In the genomic region with DNA sequence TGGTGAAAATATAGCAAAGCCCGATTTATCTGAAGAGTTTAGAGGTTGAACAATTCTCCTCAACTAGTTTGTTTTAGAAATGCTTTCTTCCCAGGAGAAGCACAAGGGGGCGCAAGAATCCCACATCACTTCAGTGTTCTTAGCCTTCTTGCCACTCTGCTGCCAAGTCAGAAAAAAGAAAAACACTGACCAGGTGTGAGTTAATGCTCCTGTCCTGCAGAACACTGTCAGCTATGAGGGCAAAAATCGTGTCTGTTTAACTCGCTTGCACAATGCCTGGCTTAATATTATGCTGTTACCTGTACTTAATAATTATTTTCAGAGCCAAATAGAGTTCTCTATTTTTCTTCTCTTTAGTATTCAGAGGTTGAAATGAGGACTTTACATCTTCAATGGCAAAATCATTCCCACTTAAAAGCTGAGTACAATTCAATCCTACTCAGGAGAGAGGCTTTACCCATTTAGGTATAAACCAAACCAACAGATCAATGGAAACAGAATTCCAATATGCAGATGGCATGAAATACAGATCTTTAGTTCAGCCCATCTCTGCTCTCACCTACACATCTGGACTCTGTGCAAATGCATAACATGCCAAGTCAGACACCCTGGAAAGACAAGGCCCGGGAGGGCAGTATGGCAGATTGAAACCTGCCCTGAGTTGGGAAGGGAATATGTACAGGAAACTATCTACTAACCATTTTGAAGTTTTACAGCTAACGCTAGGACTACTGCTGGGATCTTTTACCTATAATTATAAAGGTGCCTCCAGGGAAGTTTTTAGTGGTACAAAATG, we compare ENCODE assay signal across 1 cellular context.
TF ChIP-seq lines count a peak whose summit lies in the region.

No MANE protein-coding gene starts in this region.

TF ChIP-seq in HepG2, 621 proteins besides CTCF, POLR2A, EP300 and RAD21 (continued from another document and continues in another):
- TF ChIP-seq, protein P1, sequence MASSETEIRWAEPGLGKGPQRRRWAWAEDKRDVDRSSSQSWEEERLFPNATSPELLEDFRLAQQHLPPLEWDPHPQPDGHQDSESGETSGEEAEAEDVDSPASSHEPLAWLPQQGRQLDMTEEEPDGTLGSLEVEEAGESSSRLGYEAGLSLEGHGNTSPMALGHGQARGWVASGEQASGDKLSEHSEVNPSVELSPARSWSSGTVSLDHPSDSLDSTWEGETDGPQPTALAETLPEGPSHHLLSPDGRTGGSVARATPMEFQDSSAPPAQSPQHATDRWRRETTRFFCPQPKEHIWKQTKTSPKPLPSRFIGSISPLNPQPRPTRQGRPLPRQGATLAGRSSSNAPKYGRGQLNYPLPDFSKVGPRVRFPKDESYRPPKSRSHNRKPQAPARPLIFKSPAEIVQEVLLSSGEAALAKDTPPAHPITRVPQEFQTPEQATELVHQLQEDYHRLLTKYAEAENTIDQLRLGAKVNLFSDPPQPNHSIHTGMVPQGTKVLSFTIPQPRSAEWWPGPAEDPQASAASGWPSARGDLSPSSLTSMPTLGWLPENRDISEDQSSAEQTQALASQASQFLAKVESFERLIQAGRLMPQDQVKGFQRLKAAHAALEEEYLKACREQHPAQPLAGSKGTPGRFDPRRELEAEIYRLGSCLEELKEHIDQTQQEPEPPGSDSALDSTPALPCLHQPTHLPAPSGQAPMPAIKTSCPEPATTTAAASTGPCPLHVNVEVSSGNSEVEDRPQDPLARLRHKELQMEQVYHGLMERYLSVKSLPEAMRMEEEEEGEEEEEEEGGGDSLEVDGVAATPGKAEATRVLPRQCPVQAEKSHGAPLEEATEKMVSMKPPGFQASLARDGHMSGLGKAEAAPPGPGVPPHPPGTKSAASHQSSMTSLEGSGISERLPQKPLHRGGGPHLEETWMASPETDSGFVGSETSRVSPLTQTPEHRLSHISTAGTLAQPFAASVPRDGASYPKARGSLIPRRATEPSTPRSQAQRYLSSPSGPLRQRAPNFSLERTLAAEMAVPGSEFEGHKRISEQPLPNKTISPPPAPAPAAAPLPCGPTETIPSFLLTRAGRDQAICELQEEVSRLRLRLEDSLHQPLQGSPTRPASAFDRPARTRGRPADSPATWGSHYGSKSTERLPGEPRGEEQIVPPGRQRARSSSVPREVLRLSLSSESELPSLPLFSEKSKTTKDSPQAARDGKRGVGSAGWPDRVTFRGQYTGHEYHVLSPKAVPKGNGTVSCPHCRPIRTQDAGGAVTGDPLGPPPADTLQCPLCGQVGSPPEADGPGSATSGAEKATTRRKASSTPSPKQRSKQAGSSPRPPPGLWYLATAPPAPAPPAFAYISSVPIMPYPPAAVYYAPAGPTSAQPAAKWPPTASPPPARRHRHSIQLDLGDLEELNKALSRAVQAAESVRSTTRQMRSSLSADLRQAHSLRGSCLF (CRISPR knock-in tag; IDR thresholded peaks at IDR 0.05; ENCODE audit: borderline replicate concordance) = no peak
- TF ChIP-seq RXRB (CRISPR knock-in tag; IDR thresholded peaks at IDR 0.05; ENCODE audit: borderline replicate concordance) (peak; percentile 23; the same call in 1 of the 2 replicates), ZSCAN9 (CRISPR knock-in tag; IDR thresholded peaks at IDR 0.05; ENCODE audit: borderline replicate concordance) (0 out of 2 replicates have a peak, but pooled peaks have one; percentile 56), POLR2AphosphoS2 (IDR thresholded peaks at IDR 0.05; ENCODE audit: low read depth, low read length) (no peak), ETV5 (CRISPR knock-in tag; IDR thresholded peaks at IDR 0.05; ENCODE audit: borderline replicate concordance) (peak; percentile 41; the same call in 1 of the 2 replicates), TSC22D2 (CRISPR knock-in tag; IDR thresholded peaks at IDR 0.05; ENCODE audit: borderline replicate concordance) (peak; percentile 63; the same call in 1 of the 2 replicates), FOXK1 (CRISPR knock-in tag; IDR thresholded peaks at IDR 0.05; ENCODE audit: borderline replicate concordance, low read depth) (0 out of 2 replicates have a peak, but pooled peaks have one; percentile 29), SMC3 (IDR thresholded peaks at IDR 0.05; ENCODE audit: low read length) (peak; percentile 100), ZNF331 (CRISPR knock-in tag; IDR thresholded peaks at IDR 0.05) (peak; percentile 55; the same call in 1 of the 2 replicates), SMAD3 (CRISPR knock-in tag; IDR thresholded peaks at IDR 0.05) (peak; percentile 69; the same call in 1 of the 2 replicates), ZBTB38 (CRISPR knock-in tag; IDR thresholded peaks at IDR 0.05) (no peak), KLF16 (CRISPR knock-in tag; IDR thresholded peaks at IDR 0.05) (peak in 1 of 2 experiments; percentile 62; a peak in 1 of 4 replicates), ZNF230 (CRISPR knock-in tag; IDR thresholded peaks at IDR 0.05) (0 out of 2 replicates have a peak, but pooled peaks have one; percentile 34), STAG1 (CRISPR knock-in tag; IDR thresholded peaks at IDR 0.05) (peak; percentile 97), ZNF737 (CRISPR knock-in tag; IDR thresholded peaks at IDR 0.05; ENCODE audit: borderline replicate concordance) (no peak), SOX5 (CRISPR knock-in tag; IDR thresholded peaks at IDR 0.05; ENCODE audit: borderline replicate concordance) (peak; percentile 44; the same call in 1 of the 2 replicates), ZNF720 (CRISPR knock-in tag; IDR thresholded peaks at IDR 0.05) (no peak), ZMYM4 (CRISPR knock-in tag; IDR thresholded peaks at IDR 0.05) (no peak), ZNF432 (CRISPR knock-in tag; IDR thresholded peaks at IDR 0.05; ENCODE audit: borderline replicate concordance) (no peak), GATAD2A (CRISPR knock-in tag; IDR thresholded peaks at IDR 0.05) (peak; percentile 55), BRCA1 (CRISPR knock-in tag; IDR thresholded peaks at IDR 0.05) (0 out of 2 replicates have a peak, but pooled peaks have one; percentile 48), ZNF768 (CRISPR knock-in tag; IDR thresholded peaks at IDR 0.05) (no peak), CEBPG (CRISPR knock-in tag; IDR thresholded peaks at IDR 0.05) (0 out of 2 replicates have a peak, but pooled peaks have one; percentile 3), ZNF567 (CRISPR knock-in tag; IDR thresholded peaks at IDR 0.05; ENCODE audit: borderline replicate concordance) (no peak), KAT8 (CRISPR knock-in tag; IDR thresholded peaks at IDR 0.05) (peak; percentile 35; the same call in 1 of the 2 replicates), ZNF556 (CRISPR knock-in tag; IDR thresholded peaks at IDR 0.05; ENCODE audit: borderline replicate concordance) (peak; percentile 71; the same call in 1 of the 2 replicates), ZNF253 (CRISPR knock-in tag; IDR thresholded peaks at IDR 0.05; ENCODE audit: borderline replicate concordance) (no peak), ZFP36L1 (CRISPR knock-in tag; IDR thresholded peaks at IDR 0.05) (0 out of 2 replicates have a peak, but pooled peaks have one; percentile 57)
- TF ChIP-seq, protein P2, sequence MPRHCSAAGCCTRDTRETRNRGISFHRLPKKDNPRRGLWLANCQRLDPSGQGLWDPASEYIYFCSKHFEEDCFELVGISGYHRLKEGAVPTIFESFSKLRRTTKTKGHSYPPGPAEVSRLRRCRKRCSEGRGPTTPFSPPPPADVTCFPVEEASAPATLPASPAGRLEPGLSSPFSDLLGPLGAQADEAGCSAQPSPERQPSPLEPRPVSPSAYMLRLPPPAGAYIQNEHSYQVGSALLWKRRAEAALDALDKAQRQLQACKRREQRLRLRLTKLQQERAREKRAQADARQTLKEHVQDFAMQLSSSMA (CRISPR knock-in tag; IDR thresholded peaks at IDR 0.05) = no peak
- TF ChIP-seq, protein P3, sequence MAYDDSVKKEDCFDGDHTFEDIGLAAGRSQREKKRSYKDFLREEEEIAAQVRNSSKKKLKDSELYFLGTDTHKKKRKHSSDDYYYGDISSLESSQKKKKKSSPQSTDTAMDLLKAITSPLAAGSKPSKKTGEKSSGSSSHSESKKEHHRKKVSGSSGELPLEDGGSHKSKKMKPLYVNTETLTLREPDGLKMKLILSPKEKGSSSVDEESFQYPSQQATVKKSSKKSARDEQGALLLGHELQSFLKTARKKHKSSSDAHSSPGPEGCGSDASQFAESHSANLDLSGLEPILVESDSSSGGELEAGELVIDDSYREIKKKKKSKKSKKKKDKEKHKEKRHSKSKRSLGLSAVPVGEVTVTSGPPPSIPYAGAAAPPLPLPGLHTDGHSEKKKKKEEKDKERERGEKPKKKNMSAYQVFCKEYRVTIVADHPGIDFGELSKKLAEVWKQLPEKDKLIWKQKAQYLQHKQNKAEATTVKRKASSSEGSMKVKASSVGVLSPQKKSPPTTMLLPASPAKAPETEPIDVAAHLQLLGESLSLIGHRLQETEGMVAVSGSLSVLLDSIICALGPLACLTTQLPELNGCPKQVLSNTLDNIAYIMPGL (CRISPR knock-in tag; IDR thresholded peaks at IDR 0.05; ENCODE audit: borderline replicate concordance in 1 of 2, low read depth in 1 of 2) = peak; percentile 55 to 81; a peak in 2 of 4 replicates
- TF ChIP-seq, protein P4, sequence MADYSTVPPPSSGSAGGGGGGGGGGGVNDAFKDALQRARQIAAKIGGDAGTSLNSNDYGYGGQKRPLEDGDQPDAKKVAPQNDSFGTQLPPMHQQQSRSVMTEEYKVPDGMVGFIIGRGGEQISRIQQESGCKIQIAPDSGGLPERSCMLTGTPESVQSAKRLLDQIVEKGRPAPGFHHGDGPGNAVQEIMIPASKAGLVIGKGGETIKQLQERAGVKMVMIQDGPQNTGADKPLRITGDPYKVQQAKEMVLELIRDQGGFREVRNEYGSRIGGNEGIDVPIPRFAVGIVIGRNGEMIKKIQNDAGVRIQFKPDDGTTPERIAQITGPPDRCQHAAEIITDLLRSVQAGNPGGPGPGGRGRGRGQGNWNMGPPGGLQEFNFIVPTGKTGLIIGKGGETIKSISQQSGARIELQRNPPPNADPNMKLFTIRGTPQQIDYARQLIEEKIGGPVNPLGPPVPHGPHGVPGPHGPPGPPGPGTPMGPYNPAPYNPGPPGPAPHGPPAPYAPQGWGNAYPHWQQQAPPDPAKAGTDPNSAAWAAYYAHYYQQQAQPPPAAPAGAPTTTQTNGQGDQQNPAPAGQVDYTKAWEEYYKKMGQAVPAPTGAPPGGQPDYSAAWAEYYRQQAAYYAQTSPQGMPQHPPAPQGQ (CRISPR knock-in tag; IDR thresholded peaks at IDR 0.05; ENCODE audit: borderline replicate concordance) = no peak
- TF ChIP-seq, protein P5, sequence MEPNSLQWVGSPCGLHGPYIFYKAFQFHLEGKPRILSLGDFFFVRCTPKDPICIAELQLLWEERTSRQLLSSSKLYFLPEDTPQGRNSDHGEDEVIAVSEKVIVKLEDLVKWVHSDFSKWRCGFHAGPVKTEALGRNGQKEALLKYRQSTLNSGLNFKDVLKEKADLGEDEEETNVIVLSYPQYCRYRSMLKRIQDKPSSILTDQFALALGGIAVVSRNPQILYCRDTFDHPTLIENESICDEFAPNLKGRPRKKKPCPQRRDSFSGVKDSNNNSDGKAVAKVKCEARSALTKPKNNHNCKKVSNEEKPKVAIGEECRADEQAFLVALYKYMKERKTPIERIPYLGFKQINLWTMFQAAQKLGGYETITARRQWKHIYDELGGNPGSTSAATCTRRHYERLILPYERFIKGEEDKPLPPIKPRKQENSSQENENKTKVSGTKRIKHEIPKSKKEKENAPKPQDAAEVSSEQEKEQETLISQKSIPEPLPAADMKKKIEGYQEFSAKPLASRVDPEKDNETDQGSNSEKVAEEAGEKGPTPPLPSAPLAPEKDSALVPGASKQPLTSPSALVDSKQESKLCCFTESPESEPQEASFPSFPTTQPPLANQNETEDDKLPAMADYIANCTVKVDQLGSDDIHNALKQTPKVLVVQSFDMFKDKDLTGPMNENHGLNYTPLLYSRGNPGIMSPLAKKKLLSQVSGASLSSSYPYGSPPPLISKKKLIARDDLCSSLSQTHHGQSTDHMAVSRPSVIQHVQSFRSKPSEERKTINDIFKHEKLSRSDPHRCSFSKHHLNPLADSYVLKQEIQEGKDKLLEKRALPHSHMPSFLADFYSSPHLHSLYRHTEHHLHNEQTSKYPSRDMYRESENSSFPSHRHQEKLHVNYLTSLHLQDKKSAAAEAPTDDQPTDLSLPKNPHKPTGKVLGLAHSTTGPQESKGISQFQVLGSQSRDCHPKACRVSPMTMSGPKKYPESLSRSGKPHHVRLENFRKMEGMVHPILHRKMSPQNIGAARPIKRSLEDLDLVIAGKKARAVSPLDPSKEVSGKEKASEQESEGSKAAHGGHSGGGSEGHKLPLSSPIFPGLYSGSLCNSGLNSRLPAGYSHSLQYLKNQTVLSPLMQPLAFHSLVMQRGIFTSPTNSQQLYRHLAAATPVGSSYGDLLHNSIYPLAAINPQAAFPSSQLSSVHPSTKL (CRISPR knock-in tag; IDR thresholded peaks at IDR 0.05) = peak; percentile 41; the same call in 1 of the 2 replicates
- TF ChIP-seq, protein P6, sequence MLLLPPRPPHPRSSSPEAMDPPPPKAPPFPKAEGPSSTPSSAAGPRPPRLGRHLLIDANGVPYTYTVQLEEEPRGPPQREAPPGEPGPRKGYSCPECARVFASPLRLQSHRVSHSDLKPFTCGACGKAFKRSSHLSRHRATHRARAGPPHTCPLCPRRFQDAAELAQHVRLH (CRISPR knock-in tag; IDR thresholded peaks at IDR 0.05; ENCODE audit: borderline replicate concordance, low read depth) = 0 out of 2 replicates have a peak, but pooled peaks have one; percentile 45
- TF ChIP-seq, protein P7, sequence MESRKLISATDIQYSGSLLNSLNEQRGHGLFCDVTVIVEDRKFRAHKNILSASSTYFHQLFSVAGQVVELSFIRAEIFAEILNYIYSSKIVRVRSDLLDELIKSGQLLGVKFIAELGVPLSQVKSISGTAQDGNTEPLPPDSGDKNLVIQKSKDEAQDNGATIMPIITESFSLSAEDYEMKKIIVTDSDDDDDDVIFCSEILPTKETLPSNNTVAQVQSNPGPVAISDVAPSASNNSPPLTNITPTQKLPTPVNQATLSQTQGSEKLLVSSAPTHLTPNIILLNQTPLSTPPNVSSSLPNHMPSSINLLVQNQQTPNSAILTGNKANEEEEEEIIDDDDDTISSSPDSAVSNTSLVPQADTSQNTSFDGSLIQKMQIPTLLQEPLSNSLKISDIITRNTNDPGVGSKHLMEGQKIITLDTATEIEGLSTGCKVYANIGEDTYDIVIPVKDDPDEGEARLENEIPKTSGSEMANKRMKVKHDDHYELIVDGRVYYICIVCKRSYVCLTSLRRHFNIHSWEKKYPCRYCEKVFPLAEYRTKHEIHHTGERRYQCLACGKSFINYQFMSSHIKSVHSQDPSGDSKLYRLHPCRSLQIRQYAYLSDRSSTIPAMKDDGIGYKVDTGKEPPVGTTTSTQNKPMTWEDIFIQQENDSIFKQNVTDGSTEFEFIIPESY (CRISPR knock-in tag; IDR thresholded peaks at IDR 0.05) = peak; percentile 27; the same call in 1 of the 2 replicates
- TF ChIP-seq, protein P8, sequence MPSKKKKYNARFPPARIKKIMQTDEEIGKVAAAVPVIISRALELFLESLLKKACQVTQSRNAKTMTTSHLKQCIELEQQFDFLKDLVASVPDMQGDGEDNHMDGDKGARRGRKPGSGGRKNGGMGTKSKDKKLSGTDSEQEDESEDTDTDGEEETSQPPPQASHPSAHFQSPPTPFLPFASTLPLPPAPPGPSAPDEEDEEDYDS (CRISPR knock-in tag; IDR thresholded peaks at IDR 0.05) = peak; percentile 21; the same call in 1 of the 2 replicates
- TF ChIP-seq, protein P9, sequence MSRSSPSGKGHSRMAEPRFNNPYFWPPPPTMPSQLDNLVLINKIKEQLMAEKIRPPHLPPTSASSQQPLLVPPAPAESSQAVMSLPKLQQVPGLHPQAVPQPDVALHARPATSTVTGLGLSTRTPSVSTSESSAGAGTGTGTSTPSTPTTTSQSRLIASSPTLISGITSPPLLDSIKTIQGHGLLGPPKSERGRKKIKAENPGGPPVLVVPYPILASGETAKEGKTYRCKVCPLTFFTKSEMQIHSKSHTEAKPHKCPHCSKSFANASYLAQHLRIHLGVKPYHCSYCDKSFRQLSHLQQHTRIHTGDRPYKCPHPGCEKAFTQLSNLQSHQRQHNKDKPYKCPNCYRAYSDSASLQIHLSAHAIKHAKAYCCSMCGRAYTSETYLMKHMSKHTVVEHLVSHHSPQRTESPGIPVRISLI (CRISPR knock-in tag; IDR thresholded peaks at IDR 0.05; ENCODE audit: borderline replicate concordance) = peak; percentile 69; the same call in 1 of the 2 replicates
